In the genomic region with DNA sequence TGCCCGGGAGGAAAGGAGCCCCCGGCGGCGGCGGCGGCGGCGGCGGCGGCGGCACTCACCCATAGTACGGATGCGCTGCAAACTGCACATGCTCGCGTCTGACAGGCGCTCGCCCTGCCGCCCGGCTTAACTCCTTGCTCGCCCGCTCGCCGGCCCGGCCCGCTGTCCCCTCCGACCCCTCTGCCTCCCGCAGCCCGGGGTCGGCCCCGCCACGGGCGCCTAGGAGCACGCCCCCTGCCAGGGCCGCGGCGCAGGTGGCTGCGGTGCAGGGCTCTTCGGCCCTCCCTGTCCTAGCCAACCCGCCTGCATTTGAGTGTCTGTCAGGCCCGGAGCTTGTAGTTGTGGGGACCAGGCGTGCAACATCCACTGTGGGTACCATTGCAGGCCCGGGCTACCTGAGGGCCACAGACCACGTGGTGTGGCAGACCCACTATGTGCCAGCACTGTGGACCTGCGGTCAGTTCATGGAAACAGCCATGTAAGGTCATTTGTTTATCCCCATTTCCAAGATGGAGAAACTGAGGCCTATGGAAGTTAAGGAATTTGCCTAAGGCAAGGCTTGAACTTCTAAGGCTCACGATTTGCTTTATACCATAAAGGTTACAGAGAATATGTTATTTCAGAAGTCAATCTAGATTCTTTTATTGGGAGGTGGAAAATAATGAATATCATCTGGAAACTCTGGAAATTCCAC, we compare ENCODE assay signal across 1 cellular context.
TF ChIP-seq lines count a peak whose summit lies in the region.

No MANE protein-coding gene starts in this region.

TF ChIP-seq in A549, 52 proteins besides CTCF, POLR2A, EP300 and RAD21 (continued from another document):
- TF ChIP-seq, protein P1, sequence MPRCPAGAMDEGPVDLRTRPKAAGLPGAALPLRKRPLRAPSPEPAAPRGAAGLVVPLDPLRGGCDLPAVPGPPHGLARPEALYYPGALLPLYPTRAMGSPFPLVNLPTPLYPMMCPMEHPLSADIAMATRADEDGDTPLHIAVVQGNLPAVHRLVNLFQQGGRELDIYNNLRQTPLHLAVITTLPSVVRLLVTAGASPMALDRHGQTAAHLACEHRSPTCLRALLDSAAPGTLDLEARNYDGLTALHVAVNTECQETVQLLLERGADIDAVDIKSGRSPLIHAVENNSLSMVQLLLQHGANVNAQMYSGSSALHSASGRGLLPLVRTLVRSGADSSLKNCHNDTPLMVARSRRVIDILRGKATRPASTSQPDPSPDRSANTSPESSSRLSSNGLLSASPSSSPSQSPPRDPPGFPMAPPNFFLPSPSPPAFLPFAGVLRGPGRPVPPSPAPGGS (IDR thresholded peaks at IDR 0.05) = no peak
- TF ChIP-seq PHF8 (IDR thresholded peaks at IDR 0.05; ENCODE audit: borderline replicate concordance, low read depth) (no peak), RNF2 (IDR thresholded peaks at IDR 0.05; ENCODE audit: borderline replicate concordance, low read depth) (peak; percentile 15; the same call in 1 of the 2 replicates), NR3C1 (IDR thresholded peaks at IDR 0.05) (no peak), FOXS1 (CRISPR knock-in tag; IDR thresholded peaks at IDR 0.05) (no peak), HEYL (CRISPR knock-in tag; IDR thresholded peaks at IDR 0.05) (no peak), MYC (IDR thresholded peaks at IDR 0.05; ENCODE audit: borderline replicate concordance, low read length) (no peak), USF2 (IDR thresholded peaks at IDR 0.05) (no peak)
- TF ChIP-seq, protein P2, sequence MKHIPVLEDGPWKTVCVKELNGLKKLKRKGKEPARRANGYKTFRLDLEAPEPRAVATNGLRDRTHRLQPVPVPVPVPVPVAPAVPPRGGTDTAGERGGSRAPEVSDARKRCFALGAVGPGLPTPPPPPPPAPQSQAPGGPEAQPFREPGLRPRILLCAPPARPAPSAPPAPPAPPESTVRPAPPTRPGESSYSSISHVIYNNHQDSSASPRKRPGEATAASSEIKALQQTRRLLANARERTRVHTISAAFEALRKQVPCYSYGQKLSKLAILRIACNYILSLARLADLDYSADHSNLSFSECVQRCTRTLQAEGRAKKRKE (CRISPR knock-in tag; IDR thresholded peaks at IDR 0.05; ENCODE audit: low read depth) = no peak
